ENCODE assay signal across 1 cellular context in genomic region chr6:98992494-98992893, GRCh38.
TF ChIP-seq lines count a peak whose summit lies in the region.

No MANE protein-coding gene starts in this region.

TF ChIP-seq in GM23338, 12 proteins besides CTCF, POLR2A, EP300 and RAD21 (continued from another document):
- no peak for TF ChIP-seq ZNF462 (CRISPR knock-in tag; IDR thresholded peaks at IDR 0.05)
- TF ChIP-seq ZNF331 (CRISPR knock-in tag; IDR thresholded peaks at IDR 0.05; ENCODE audit: low read depth): no peak
- TF ChIP-seq REST (IDR thresholded peaks at IDR 0.05; ENCODE audit: unreplicated experiment): no peak
